In genomic region chr17:42980766-42981397, GRCh38 we compare ENCODE assay signal across 1 cellular context.
TF ChIP-seq lines count a peak whose summit lies in the region.

No MANE protein-coding gene starts in this region.

TF ChIP-seq in HepG2, 621 proteins besides CTCF, POLR2A, EP300 and RAD21 (continued from another document and continues in another):
- TF ChIP-seq, protein P1, sequence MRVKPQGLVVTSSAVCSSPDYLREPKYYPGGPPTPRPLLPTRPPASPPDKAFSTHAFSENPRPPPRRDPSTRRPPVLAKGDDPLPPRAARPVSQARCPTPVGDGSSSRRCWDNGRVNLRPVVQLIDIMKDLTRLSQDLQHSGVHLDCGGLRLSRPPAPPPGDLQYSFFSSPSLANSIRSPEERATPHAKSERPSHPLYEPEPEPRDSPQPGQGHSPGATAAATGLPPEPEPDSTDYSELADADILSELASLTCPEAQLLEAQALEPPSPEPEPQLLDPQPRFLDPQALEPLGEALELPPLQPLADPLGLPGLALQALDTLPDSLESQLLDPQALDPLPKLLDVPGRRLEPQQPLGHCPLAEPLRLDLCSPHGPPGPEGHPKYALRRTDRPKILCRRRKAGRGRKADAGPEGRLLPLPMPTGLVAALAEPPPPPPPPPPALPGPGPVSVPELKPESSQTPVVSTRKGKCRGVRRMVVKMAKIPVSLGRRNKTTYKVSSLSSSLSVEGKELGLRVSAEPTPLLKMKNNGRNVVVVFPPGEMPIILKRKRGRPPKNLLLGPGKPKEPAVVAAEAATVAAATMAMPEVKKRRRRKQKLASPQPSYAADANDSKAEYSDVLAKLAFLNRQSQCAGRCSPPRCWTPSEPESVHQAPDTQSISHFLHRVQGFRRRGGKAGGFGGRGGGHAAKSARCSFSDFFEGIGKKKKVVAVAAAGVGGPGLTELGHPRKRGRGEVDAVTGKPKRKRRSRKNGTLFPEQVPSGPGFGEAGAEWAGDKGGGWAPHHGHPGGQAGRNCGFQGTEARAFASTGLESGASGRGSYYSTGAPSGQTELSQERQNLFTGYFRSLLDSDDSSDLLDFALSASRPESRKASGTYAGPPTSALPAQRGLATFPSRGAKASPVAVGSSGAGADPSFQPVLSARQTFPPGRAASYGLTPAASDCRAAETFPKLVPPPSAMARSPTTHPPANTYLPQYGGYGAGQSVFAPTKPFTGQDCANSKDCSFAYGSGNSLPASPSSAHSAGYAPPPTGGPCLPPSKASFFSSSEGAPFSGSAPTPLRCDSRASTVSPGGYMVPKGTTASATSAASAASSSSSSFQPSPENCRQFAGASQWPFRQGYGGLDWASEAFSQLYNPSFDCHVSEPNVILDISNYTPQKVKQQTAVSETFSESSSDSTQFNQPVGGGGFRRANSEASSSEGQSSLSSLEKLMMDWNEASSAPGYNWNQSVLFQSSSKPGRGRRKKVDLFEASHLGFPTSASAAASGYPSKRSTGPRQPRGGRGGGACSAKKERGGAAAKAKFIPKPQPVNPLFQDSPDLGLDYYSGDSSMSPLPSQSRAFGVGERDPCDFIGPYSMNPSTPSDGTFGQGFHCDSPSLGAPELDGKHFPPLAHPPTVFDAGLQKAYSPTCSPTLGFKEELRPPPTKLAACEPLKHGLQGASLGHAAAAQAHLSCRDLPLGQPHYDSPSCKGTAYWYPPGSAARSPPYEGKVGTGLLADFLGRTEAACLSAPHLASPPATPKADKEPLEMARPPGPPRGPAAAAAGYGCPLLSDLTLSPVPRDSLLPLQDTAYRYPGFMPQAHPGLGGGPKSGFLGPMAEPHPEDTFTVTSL (CRISPR knock-in tag; IDR thresholded peaks at IDR 0.05; ENCODE audit: borderline replicate concordance): no peak
- TF ChIP-seq CENPBD1 (CRISPR knock-in tag; IDR thresholded peaks at IDR 0.05; ENCODE audit: borderline replicate concordance, low read depth): no peak
- TF ChIP-seq ZHX1 (CRISPR knock-in tag; IDR thresholded peaks at IDR 0.05; ENCODE audit: low read depth): no peak; the same call in 1 of the 2 replicates
- TF ChIP-seq NCOA2 (CRISPR knock-in tag; IDR thresholded peaks at IDR 0.05): no peak
- TF ChIP-seq HHEX (CRISPR knock-in tag; IDR thresholded peaks at IDR 0.05): no peak
- TF ChIP-seq, protein P2, sequence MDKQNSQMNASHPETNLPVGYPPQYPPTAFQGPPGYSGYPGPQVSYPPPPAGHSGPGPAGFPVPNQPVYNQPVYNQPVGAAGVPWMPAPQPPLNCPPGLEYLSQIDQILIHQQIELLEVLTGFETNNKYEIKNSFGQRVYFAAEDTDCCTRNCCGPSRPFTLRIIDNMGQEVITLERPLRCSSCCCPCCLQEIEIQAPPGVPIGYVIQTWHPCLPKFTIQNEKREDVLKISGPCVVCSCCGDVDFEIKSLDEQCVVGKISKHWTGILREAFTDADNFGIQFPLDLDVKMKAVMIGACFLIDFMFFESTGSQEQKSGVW (CRISPR knock-in tag; IDR thresholded peaks at IDR 0.05; ENCODE audit: borderline replicate concordance): no peak
- TF ChIP-seq ZNF790 (CRISPR knock-in tag; IDR thresholded peaks at IDR 0.05; ENCODE audit: borderline replicate concordance): peak; percentile 92
- no peak for TF ChIP-seq ZNF234 (CRISPR knock-in tag; conservative IDR thresholded peaks at IDR 0.05)
- no peak for TF ChIP-seq ZNF382 (CRISPR knock-in tag; IDR thresholded peaks at IDR 0.05; ENCODE audit: borderline replicate concordance)
- no peak for TF ChIP-seq THAP9 (CRISPR knock-in tag; IDR thresholded peaks at IDR 0.05; ENCODE audit: borderline replicate concordance)
- no peak for TF ChIP-seq RFX1 (IDR thresholded peaks at IDR 0.05)
- peak; percentile 80; the same call in 1 of the 2 replicates for TF ChIP-seq ZNF337 (CRISPR knock-in tag; IDR thresholded peaks at IDR 0.05; ENCODE audit: borderline replicate concordance, low read depth)
- no peak for TF ChIP-seq ZNF282 (IDR thresholded peaks at IDR 0.05; ENCODE audit: partially characterized antibody)
- no peak for TF ChIP-seq TEF (CRISPR knock-in tag; IDR thresholded peaks at IDR 0.05)
- TF ChIP-seq, protein P3, sequence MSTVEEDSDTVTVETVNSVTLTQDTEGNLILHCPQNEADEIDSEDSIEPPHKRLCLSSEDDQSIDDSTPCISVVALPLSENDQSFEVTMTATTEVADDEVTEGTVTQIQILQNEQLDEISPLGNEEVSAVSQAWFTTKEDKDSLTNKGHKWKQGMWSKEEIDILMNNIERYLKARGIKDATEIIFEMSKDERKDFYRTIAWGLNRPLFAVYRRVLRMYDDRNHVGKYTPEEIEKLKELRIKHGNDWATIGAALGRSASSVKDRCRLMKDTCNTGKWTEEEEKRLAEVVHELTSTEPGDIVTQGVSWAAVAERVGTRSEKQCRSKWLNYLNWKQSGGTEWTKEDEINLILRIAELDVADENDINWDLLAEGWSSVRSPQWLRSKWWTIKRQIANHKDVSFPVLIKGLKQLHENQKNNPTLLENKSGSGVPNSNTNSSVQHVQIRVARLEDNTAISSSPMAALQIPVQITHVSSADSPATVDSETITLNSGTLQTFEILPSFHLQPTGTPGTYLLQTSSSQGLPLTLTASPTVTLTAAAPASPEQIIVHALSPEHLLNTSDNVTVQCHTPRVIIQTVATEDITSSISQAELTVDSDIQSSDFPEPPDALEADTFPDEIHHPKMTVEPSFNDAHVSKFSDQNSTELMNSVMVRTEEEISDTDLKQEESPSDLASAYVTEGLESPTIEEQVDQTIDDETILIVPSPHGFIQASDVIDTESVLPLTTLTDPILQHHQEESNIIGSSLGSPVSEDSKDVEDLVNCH (CRISPR knock-in tag; IDR thresholded peaks at IDR 0.05): no peak
- no peak for TF ChIP-seq TFE3 (CRISPR knock-in tag; IDR thresholded peaks at IDR 0.05)
- TF ChIP-seq ZNF782 (CRISPR knock-in tag; IDR thresholded peaks at IDR 0.05; ENCODE audit: borderline replicate concordance): no peak; the same call in 1 of the 2 replicates
- TF ChIP-seq ZNF205 (CRISPR knock-in tag; IDR thresholded peaks at IDR 0.05): no peak
- no peak; the same call in 1 of the 2 replicates for TF ChIP-seq CAMTA2 (CRISPR knock-in tag; IDR thresholded peaks at IDR 0.05; ENCODE audit: borderline replicate concordance)
- TF ChIP-seq FOXC1 (CRISPR knock-in tag; IDR thresholded peaks at IDR 0.05; ENCODE audit: borderline replicate concordance): peak; percentile 91
- TF ChIP-seq TRIM22 (IDR thresholded peaks at IDR 0.05): no peak
- TF ChIP-seq RAD51 (IDR thresholded peaks at IDR 0.05; ENCODE audit: borderline replicate concordance): no peak
- TF ChIP-seq ZFYVE20 (CRISPR knock-in tag; IDR thresholded peaks at IDR 0.05; ENCODE audit: borderline replicate concordance, low read depth): peak; percentile 76; the same call in 1 of the 2 replicates
- TF ChIP-seq NFYB (CRISPR knock-in tag; IDR thresholded peaks at IDR 0.05): peak; percentile 32; the same call in 1 of the 2 replicates
- no peak for TF ChIP-seq PLRG1 (conservative IDR thresholded peaks at IDR 0.05)
- TF ChIP-seq CREB3 (CRISPR knock-in tag; IDR thresholded peaks at IDR 0.05): peak; percentile 69
- 0 out of 2 replicates have a peak, but pooled peaks have one; percentile 46 for TF ChIP-seq ZNF510 (CRISPR knock-in tag; IDR thresholded peaks at IDR 0.05; ENCODE audit: low read depth)
- no peak for TF ChIP-seq ISL2 (CRISPR knock-in tag; IDR thresholded peaks at IDR 0.05)
- no peak for TF ChIP-seq POLR2AphosphoS2 (IDR thresholded peaks at IDR 0.05; ENCODE audit: low read depth, low read length)
- TF ChIP-seq, protein P4, sequence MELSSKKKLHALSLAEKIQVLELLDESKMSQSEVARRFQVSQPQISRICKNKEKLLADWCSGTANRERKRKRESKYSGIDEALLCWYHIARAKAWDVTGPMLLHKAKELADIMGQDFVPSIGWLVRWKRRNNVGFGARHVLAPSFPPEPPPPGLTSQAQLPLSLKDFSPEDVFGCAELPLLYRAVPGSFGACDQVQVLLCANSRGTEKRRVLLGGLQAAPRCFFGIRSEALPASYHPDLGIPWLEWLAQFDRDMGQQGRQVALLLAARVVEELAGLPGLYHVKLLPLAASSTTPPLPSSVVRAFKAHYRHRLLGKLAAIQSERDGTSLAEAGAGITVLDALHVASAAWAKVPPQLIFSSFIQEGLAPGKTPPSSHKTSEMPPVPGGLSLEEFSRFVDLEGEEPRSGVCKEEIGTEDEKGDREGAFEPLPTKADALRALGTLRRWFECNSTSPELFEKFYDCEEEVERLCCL (CRISPR knock-in tag; IDR thresholded peaks at IDR 0.05; ENCODE audit: borderline replicate concordance): no peak
- TF ChIP-seq ZFX (CRISPR knock-in tag; IDR thresholded peaks at IDR 0.05; ENCODE audit: low read depth): peak; percentile 52; the same call in 1 of the 2 replicates
- TF ChIP-seq MAFF (IDR thresholded peaks at IDR 0.05; ENCODE audit: low read depth, low read length): no peak
- TF ChIP-seq MTF2 (CRISPR knock-in tag; IDR thresholded peaks at IDR 0.05; ENCODE audit: borderline replicate concordance): no peak; the same call in 1 of the 2 replicates
- TF ChIP-seq, protein P5, sequence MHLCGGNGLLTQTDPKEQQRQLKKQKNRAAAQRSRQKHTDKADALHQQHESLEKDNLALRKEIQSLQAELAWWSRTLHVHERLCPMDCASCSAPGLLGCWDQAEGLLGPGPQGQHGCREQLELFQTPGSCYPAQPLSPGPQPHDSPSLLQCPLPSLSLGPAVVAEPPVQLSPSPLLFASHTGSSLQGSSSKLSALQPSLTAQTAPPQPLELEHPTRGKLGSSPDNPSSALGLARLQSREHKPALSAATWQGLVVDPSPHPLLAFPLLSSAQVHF (CRISPR knock-in tag; IDR thresholded peaks at IDR 0.05): 0 out of 2 replicates have a peak, but pooled peaks have one; percentile 65
